8 cellular contexts compared by ENCODE assay signal in genomic region chr6:85464260-85464644, GRCh38. TPM values are rescaled to one million over a fixed set of nuclear protein-coding genes. Genes with fewer than 3 reads are reported as not detected.
DNase-seq lines count a peak whose midpoint lies in the region; ATAC-seq and TF ChIP-seq lines count a peak whose summit lies in the region.

No MANE protein-coding gene starts in this region.

- H3K9me3 Mint-ChIP-seq in activated naive CD8-positive, alpha-beta T cell treated with anti-CD3 and anti-CD28 coated beads, Interleukin-2, amount 10 ng/mL, durations not matched to agents 7 days and 5 days = no peaks in the 10 kb centered on the region
- no peaks in the 10 kb centered on the region for H3K9me3 Mint-ChIP-seq in neural progenitor cell

- H3K4me3 Mint-ChIP-seq in activated naive CD8-positive, alpha-beta T cell treated with anti-CD3 and anti-CD28 coated beads, Interleukin-2, amount 10 ng/mL, durations not matched to agents 7 days and 5 days = peak overlapping the region; percentile 18
- H3K4me3 Mint-ChIP-seq in neural progenitor cell = no peak overlapping the region

- H3K27me3 ChIP-seq in neural progenitor cell = no peaks in the 10 kb centered on the region

- H3K27ac ChIP-seq in neural progenitor cell = no peak overlapping the region

- no peaks in the 10 kb centered on the region for H4K20me1 ChIP-seq in neural progenitor cell (ENCODE audit: low read depth)

- POLR2A ChIA-PET in activated naive CD8-positive, alpha-beta T cell treated with anti-CD3 and anti-CD28 coated beads, Interleukin-2, amount 10 ng/mL, durations not matched to agents 7 days and 5 days (lab: Charles Lee) = interaction anchor here (3.1 to 8.3 kb wide), 2 partner anchors 13 to 214 kb away, joined by 10 to 90 read pairs; partner anchors contain the start of gene NT5E

- ATAC-seq in activated naive CD8-positive, alpha-beta T cell treated with anti-CD3 and anti-CD28 coated beads, Interleukin-2, amount 10 ng/mL, durations not matched to agents 7 days and 5 days (ENCODE audit: low read depth) = no peak
- ATAC-seq in GM21723 (IDR thresholded peaks at IDR 0.05; ENCODE audit: unreplicated experiment) = no peak

- H3K4me3 ChIP-seq in neural progenitor cell = no peak overlapping the region

- no peaks in the 10 kb centered on the region for H3K36me3 Mint-ChIP-seq in activated naive CD8-positive, alpha-beta T cell treated with anti-CD3 and anti-CD28 coated beads, Interleukin-2, amount 10 ng/mL, durations not matched to agents 7 days and 5 days
- no peaks in the 10 kb centered on the region for H3K36me3 Mint-ChIP-seq in neural progenitor cell

- TF ChIP-seq CTCF in neural progenitor cell (IDR thresholded peaks at IDR 0.05) = no peak

- no peaks in the 10 kb centered on the region for H3K36me3 ChIP-seq in neural progenitor cell

- H3K4me2 ChIP-seq in neural progenitor cell = no peak overlapping the region

- H3F3A ChIP-seq in neural progenitor cell (ENCODE audit: low read depth) = no peaks in the 10 kb centered on the region

- H3K27ac Mint-ChIP-seq in activated naive CD8-positive, alpha-beta T cell treated with anti-CD3 and anti-CD28 coated beads, Interleukin-2, amount 10 ng/mL, durations not matched to agents 7 days and 5 days = peak overlapping the region; percentile 10
- H3K27ac Mint-ChIP-seq in neural progenitor cell = no peak overlapping the region

- H3K9ac ChIP-seq in neural progenitor cell = no peak overlapping the region

- peak; percentile 72 for DNase-seq in AG08396 (ENCODE audit: low spot score)
- DNase-seq in M059J (ENCODE audit: low read depth) = peak; percentile 100
- DNase-seq in activated naive CD8-positive, alpha-beta T cell treated with anti-CD3 and anti-CD28 coated beads, Interleukin-2, amount 10 ng/mL, durations not matched to agents 7 days and 5 days = no peak
- DNase-seq in lung microvascular endothelial cell (ENCODE audit: low read depth in 2 of 2) = peak; percentile 89 to 98
- DNase-seq in neural progenitor cell (ENCODE audit: low spot score) = no peak
- DNase-seq in NCI-H1092 treated with DMSO at 0.1 percent for 48 hours (lab: John Stamatoyannopoulos, UW) = no peak
- no peak for DNase-seq in NCI-H510A treated with DMSO at 0.1 percent for 48 hours (lab: John Stamatoyannopoulos, UW)

- H2AFZ ChIP-seq in neural progenitor cell (replicated peaks) = no peak overlapping the region

- H3K27me3 Mint-ChIP-seq in activated naive CD8-positive, alpha-beta T cell treated with anti-CD3 and anti-CD28 coated beads, Interleukin-2, amount 10 ng/mL, durations not matched to agents 7 days and 5 days = no peaks in the 10 kb centered on the region
- no peaks in the 10 kb centered on the region for H3K27me3 Mint-ChIP-seq in neural progenitor cell (ENCODE audit: insufficient read depth, low read depth)

- no peaks in the 10 kb centered on the region for H3K4me1 ChIP-seq in neural progenitor cell

- H3K79me2 ChIP-seq in neural progenitor cell (ENCODE audit: low read depth) = no peaks in the 10 kb centered on the region

- H3K4me1 Mint-ChIP-seq in activated naive CD8-positive, alpha-beta T cell treated with anti-CD3 and anti-CD28 coated beads, Interleukin-2, amount 10 ng/mL, durations not matched to agents 7 days and 5 days = peaks cover 64% of the 10 kb centered on the region
- H3K4me1 Mint-ChIP-seq in neural progenitor cell = peaks cover 6% of the 10 kb centered on the region

- H3K9me3 ChIP-seq in neural progenitor cell (ENCODE audit: low read depth) = no peaks in the 10 kb centered on the region

RNA-seq across cellular contexts. Expression of gene NT5E, which starts 14.4 kb away (rescaled TPM):
- 171 and 207 TPM in 2 replicates for total RNA-seq in M059J (2014; rRNA removed; shearing (Covaris generic))
- total RNA-seq in activated naive CD8-positive, alpha-beta T cell treated with anti-CD3 and anti-CD28 coated beads, Interleukin-2, amount 10 ng/mL, durations not matched to agents 7 days and 5 days = 10 to 100 TPM; 26.8 to 30.7 TPM
- total RNA-seq in lung microvascular endothelial cell (65.7 and 135 TPM in 2 replicates), neural progenitor cell (ENCODE audit: low replicate concordance) (not detected in 2 replicates)

Comparison
In these comparisons a context has a peak if more than half of its experiments do, and no peak if none do; other contexts are left out.
1. DNase-seq: peak in AG08396 (single experiment), M059J (single experiment) and lung microvascular endothelial cell (2 of 2); none in activated naive CD8-positive, alpha-beta T cell treated with anti-CD3 and anti-CD28 coated beads, Interleukin-2, amount 10 ng/mL, durations not matched to agents 7 days and 5 days (single experiment), neural progenitor cell (single experiment), NCI-H1092 treated with DMSO at 0.1 percent for 48 hours (single experiment) and NCI-H510A treated with DMSO at 0.1 percent for 48 hours (single experiment).
2. RNA of gene NT5E, which starts 14.4 kb away (total RNA-seq): 171 to 207 TPM in M059J, 65.7 to 135 TPM in lung microvascular endothelial cell and 26.8 to 30.7 TPM in activated naive CD8-positive, alpha-beta T cell treated with anti-CD3 and anti-CD28 coated beads, Interleukin-2, amount 10 ng/mL, durations not matched to agents 7 days and 5 days; not detected in neural progenitor cell; every median in the first group is over 10 times any median in the second.